Comparison of ENCODE assay signal across 1 cellular context in genomic region chr18:74139888-74140287, GRCh38.
TF ChIP-seq lines count a peak whose summit lies in the region.

No MANE protein-coding gene starts in this region.

TF ChIP-seq in HepG2, 621 proteins besides CTCF, POLR2A, EP300 and RAD21:
- no peak for TF ChIP-seq NFYC (CRISPR knock-in tag; IDR thresholded peaks at IDR 0.05)
- no peak for TF ChIP-seq SP4 (CRISPR knock-in tag; IDR thresholded peaks at IDR 0.05)
- no peak for TF ChIP-seq PAXIP1 (CRISPR knock-in tag; conservative IDR thresholded peaks at IDR 0.05)
- TF ChIP-seq RBAK (CRISPR knock-in tag; IDR thresholded peaks at IDR 0.05): no peak
- peak; percentile 28; the same call in 1 of the 2 replicates for TF ChIP-seq CREB1 (IDR thresholded peaks at IDR 0.05)
- TF ChIP-seq CREB1 (CRISPR knock-in tag; IDR thresholded peaks at IDR 0.05): no peak
